Comparison of ENCODE assay signal across 1 cellular context in genomic region chr15:73685981-73686380, GRCh38.
TF ChIP-seq lines count a peak whose summit lies in the region.

No MANE protein-coding gene starts in this region.

TF ChIP-seq in A549, 52 proteins besides CTCF, POLR2A, EP300 and RAD21 (continued from another document):
- no peak for TF ChIP-seq MAX (IDR thresholded peaks at IDR 0.05)
- TF ChIP-seq BHLHE40 (IDR thresholded peaks at IDR 0.05; ENCODE audit: low read depth, low read length): no peak
- no peak for TF ChIP-seq MYC (IDR thresholded peaks at IDR 0.05; ENCODE audit: borderline replicate concordance, low read length)
- no peak for TF ChIP-seq CBX2 (IDR thresholded peaks at IDR 0.05; ENCODE audit: borderline replicate concordance, low read depth)
- no peak for TF ChIP-seq CHD2 (IDR thresholded peaks at IDR 0.05; ENCODE audit: low read length, partially characterized antibody)
- TF ChIP-seq ESRRA (IDR thresholded peaks at IDR 0.05; ENCODE audit: borderline replicate concordance, low read length): no peak
- no peak for TF ChIP-seq ZSCAN20 (CRISPR knock-in tag; IDR thresholded peaks at IDR 0.05)
